15 cellular contexts compared by ENCODE assay signal in the genomic region with DNA sequence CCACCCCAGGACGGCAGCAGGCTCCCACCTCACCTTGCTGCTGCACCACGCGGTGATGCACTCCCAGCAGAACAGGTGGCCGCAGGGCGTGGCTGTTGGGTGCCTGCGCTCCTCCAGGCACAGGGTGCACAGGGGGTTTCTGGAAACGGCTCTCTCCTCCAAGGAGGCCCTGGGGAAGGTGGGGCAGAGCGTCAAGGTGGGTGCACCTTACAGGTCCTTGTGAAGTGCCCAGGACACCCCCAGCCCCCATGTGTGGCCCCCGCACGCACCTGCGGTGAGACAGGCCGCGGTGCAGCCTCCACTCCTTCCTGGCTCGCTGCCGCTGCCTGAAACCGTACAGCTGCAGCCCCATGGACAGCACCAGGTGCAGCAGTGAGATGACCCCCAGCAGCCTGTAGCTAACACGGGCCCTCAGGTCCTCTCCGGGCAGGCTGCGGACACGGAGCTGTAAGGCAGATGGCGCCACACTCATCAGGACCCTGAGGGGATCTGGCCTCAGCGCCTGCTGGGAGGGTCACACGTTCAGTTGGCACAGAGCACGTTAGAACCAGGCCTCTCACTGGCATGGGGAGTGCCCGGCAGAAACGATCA. TPM values are rescaled to one million over a fixed set of nuclear protein-coding genes. Genes with fewer than 3 reads are reported as not detected.
A peak's percentile ranks its signal among the peaks of the same experiment; 100 is the strongest.
DNase-seq lines count a peak whose midpoint lies in the region; ATAC-seq, FAIRE-seq and TF ChIP-seq lines count a peak whose summit lies in the region.
"Had no signal": no experiment of that assay in that cellular context is flagged by ENCODE, and none has a peak within 500 bp of the region (broad histone marks: within the 10 kb centered on the region; RNA-seq: fewer than 3 reads in every experiment).

No MANE protein-coding gene starts in this region.

- H3K4me1 Mint-ChIP-seq in stimulated activated effector memory CD8-positive, alpha-beta T cell treated with anti-CD3 and anti-CD28 coated beads, Interleukin-12 subunit alpha, Interleukin-12 subunit beta, amount 100 ng/mL, for 72 hours, result no peaks in the 10 kb centered on the region

- H3K36me3 Mint-ChIP-seq in stimulated activated effector memory CD8-positive, alpha-beta T cell treated with anti-CD3 and anti-CD28 coated beads, Interleukin-12 subunit alpha, Interleukin-12 subunit beta, amount 100 ng/mL, for 72 hours, result peaks cover 55% of the 10 kb centered on the region

- no peaks in the 10 kb centered on the region for H3K4me1 ChIP-seq in right cardiac atrium (ENCODE audit: control insufficient read depth, insufficient read depth, low read length)
- H3K4me1 ChIP-seq in Panc1 (ENCODE audit: control insufficient read depth, insufficient read depth, low read length), result peaks cover 22% of the 10 kb centered on the region
- peaks cover 13% of the 10 kb centered on the region for H3K4me1 ChIP-seq in endothelial cell of umbilical vein (ENCODE audit: control insufficient read depth, extremely low read depth, insufficient read depth, low read length)
- H3K4me1 ChIP-seq in GM23248 (ENCODE audit: insufficient read depth), result no peaks in the 10 kb centered on the region
- H3K4me1 ChIP-seq in upper lobe of left lung, result peaks cover 3 to 4% (median 3%) of the 10 kb centered on the region in 4 donors

- in situ Hi-C loops in Panc1 (cut with HindIII; ENCODE audit: low pct_unique_long_range_greater_than_20kb, low sequenced_read_pairs) (no loop called here), GM23248 (cut with MboI) (loop anchor here (25.0 kb wide), 1 partner anchor 606 kb away; the partner anchor contains the start of gene ACTRT2)

- intact Hi-C loops in right cardiac atrium (cut with DNase I), result no loop called here
- intact Hi-C loops in cardiac septum (cut with DNase I), result no loop called here
- intact Hi-C loops in Panc1 (cut with micrococcal nuclease; ENCODE audit: unreplicated experiment), result no loop called here
- intact Hi-C loops in endothelial cell of umbilical vein (cut with micrococcal nuclease), result loop anchor here (10.0 kb wide), 1 partner anchor 1218 kb away; the partner anchor contains the start of gene TPRG1L

- no peak for TF ChIP-seq EP300 in upper lobe of left lung (IDR thresholded peaks at IDR 0.05)

- H3K4me2 ChIP-seq in endothelial cell of umbilical vein (ENCODE audit: insufficient read depth, low read length), result no peak overlapping the region
- H3K4me2 ChIP-seq in GM23248 (ENCODE audit: unreplicated experiment), result no peak overlapping the region

- POLR2A ChIA-PET in Panc1 (lab: Charles Lee), result interaction anchor here (0.8 kb wide), 1 partner anchor 14 kb away, joined by 3 read pairs; no protein-coding TSS in a partner anchor
- POLR2A ChIA-PET in endothelial cell of umbilical vein (lab: Charles Lee), result no interaction called here

- H3K9ac ChIP-seq in endothelial cell of umbilical vein (replicated peaks; ENCODE audit: extremely low read depth, insufficient read depth, low read length), result no peak overlapping the region
- no peak overlapping the region for H3K9ac ChIP-seq in GM23248

- H3K9me2 ChIP-seq in GM23248 (ENCODE audit: insufficient read depth), result no peaks in the 10 kb centered on the region

- H3K27me3 ChIP-seq in right cardiac atrium (ENCODE audit: control insufficient read depth, insufficient read depth) (no peaks in the 10 kb centered on the region), Panc1 (ENCODE audit: control insufficient read depth, insufficient read depth, low read length) (no peaks in the 10 kb centered on the region), endothelial cell of umbilical vein (ENCODE audit: control insufficient read depth in 2 of 2, insufficient read depth in 2 of 2, low read length in 2 of 2) (no peaks in the 10 kb centered on the region), GM23248 (replicated peaks; ENCODE audit: insufficient read depth) (no peaks in the 10 kb centered on the region), upper lobe of left lung (no peaks in the 10 kb centered on the region)
- H3K27me3 ChIP-seq: ascending aorta, uterus had no signal

- H3K9me3 Mint-ChIP-seq in stimulated activated effector memory CD8-positive, alpha-beta T cell treated with anti-CD3 and anti-CD28 coated beads, Interleukin-12 subunit alpha, Interleukin-12 subunit beta, amount 100 ng/mL, for 72 hours, result no peaks in the 10 kb centered on the region
- H3K9me3 Mint-ChIP-seq: T-cell had no signal

- no peak; the same call in 1 of the 2 replicates for TF ChIP-seq CTCF in Panc1 (IDR thresholded peaks at IDR 0.05)
- TF ChIP-seq CTCF in endothelial cell of umbilical vein (IDR thresholded peaks at IDR 0.05; ENCODE audit: extremely low read depth in 1 of 2, insufficient read depth in 1 of 2, low read depth in 1 of 2, low read length in 2 of 2), result no peak
- TF ChIP-seq CTCF in upper lobe of left lung (IDR thresholded peaks at IDR 0.05), result no peak

- 76% methylated on average over 26 of the region's 26 CpGs for WGBS in right cardiac atrium
- WGBS in GM23248 (ENCODE audit: low coverage in 1 of 2, low lambda C conversion rate in 2 of 2, missing lambda C conversion rate in 2 of 2), 2 experiments, result 76 to 83% methylated on average over 19 to 23 of the region's 26 CpGs
- WGBS in upper lobe of left lung, 2 donors, result 89 to 91% methylated on average over 7 to 21 of the region's 26 CpGs

- H3K4me3 ChIP-seq in right cardiac atrium (ENCODE audit: low read length) (no peak overlapping the region), Panc1 (ENCODE audit: low read depth in 2 of 2, low read length in 2 of 2) (no peak overlapping the region), endothelial cell of umbilical vein (replicated peaks in 1 of 3; ENCODE audit: insufficient read depth in 1 of 3, low read depth in 1 of 3, low read length in 3 of 3) (no peak overlapping the region), GM23248 (no peak overlapping the region), upper lobe of left lung (no peak overlapping the region)
- H3K4me3 ChIP-seq: ascending aorta, uterus had no signal

- H4K20me1 ChIP-seq in endothelial cell of umbilical vein (replicated peaks; ENCODE audit: control insufficient read depth, extremely low read depth, insufficient read depth, low read length), result no peaks in the 10 kb centered on the region
- H4K20me1 ChIP-seq in GM23248 (ENCODE audit: insufficient read depth), result no peaks in the 10 kb centered on the region

- H3K36me3 ChIP-seq in Panc1 (ENCODE audit: control insufficient read depth, insufficient read depth, low read length) (peaks cover 13% of the 10 kb centered on the region), endothelial cell of umbilical vein (ENCODE audit: control insufficient read depth in 2 of 2, extremely low read depth in 1 of 2, insufficient read depth in 2 of 2, low read length in 2 of 2) (peaks cover 15 to 51% of the 10 kb centered on the region in 2 experiments), GM23248 (ENCODE audit: low read depth) (peaks cover 15% of the 10 kb centered on the region), upper lobe of left lung (peaks cover 21 to 76% (median 58%) of the 10 kb centered on the region in 4 donors)
- H3K36me3 ChIP-seq: uterus had no signal

- CTCF ChIA-PET in Panc1 (lab: Charles Lee) (interaction anchor here (1.2 kb wide), 1 partner anchor 141 kb away, joined by 7 read pairs; no protein-coding TSS in a partner anchor), endothelial cell of umbilical vein (lab: Charles Lee) (interaction anchor here (1.1 to 2.6 kb wide), 4 partner anchors 16 to 211 kb away, joined by 3 to 9 read pairs (median 5); partner anchors contain the start of gene FAAP20)

- BruUV-seq in Panc1 (replicated peaks; lab: Mats Ljungman, UMichigan) (no TSS peak), endothelial cell of umbilical vein (replicated peaks; lab: Mats Ljungman, UMichigan) (no TSS peak)

- DNase-seq in right cardiac atrium (peak in 2 of 3 donors; percentile 55 to 70), cardiac septum (ENCODE audit: low spot score) (no peak), Panc1 (ENCODE audit: low read depth, low spot score) (no peak), endothelial cell of umbilical vein (ENCODE audit: low read depth, low spot score) (no peak), GM23248 (no peak), upper lobe of left lung (no peak)
- no peak for DNase-seq in stimulated activated effector memory CD8-positive, alpha-beta T cell treated with anti-CD3 and anti-CD28 coated beads, Interleukin-12 subunit alpha, Interleukin-12 subunit beta, amount 100 ng/mL, for 72 hours (ENCODE audit: low spot score in 2 of 2)
- DNase-seq: activated CD4-positive, alpha-beta T cell treated with anti-CD3 and anti-CD28 coated beads for 4 hours; effector CD4-positive, alpha-beta T cell; foreskin melanocyte; NCI-H146; T-cell; uterus had no signal

- H3K9me3 ChIP-seq in right cardiac atrium (ENCODE audit: control insufficient read depth, low read length) (no peaks in the 10 kb centered on the region), Panc1 (ENCODE audit: control insufficient read depth, insufficient read depth, low read depth, low read length) (no peaks in the 10 kb centered on the region), endothelial cell of umbilical vein (replicated peaks; ENCODE audit: control insufficient read depth, insufficient read depth, low read length) (no peaks in the 10 kb centered on the region), GM23248 (ENCODE audit: low read depth) (no peaks in the 10 kb centered on the region), upper lobe of left lung (no peaks in the 10 kb centered on the region)
- H3K9me3 ChIP-seq: ascending aorta, uterus had no signal

- no peak overlapping the region for H3K27ac ChIP-seq in right cardiac atrium (ENCODE audit: low read length)
- no peak overlapping the region for H3K27ac ChIP-seq in Panc1 (ENCODE audit: low read length)
- H3K27ac ChIP-seq in endothelial cell of umbilical vein (ENCODE audit: insufficient read depth, low read depth, low read length), result no peak overlapping the region
- H3K27ac ChIP-seq in GM23248, result no peak overlapping the region
- no peak overlapping the region for H3K27ac ChIP-seq in upper lobe of left lung
- H3K27ac ChIP-seq: ascending aorta, uterus had no signal

- H3K4me3 Mint-ChIP-seq in stimulated activated effector memory CD8-positive, alpha-beta T cell treated with anti-CD3 and anti-CD28 coated beads, Interleukin-12 subunit alpha, Interleukin-12 subunit beta, amount 100 ng/mL, for 72 hours, result no peak overlapping the region
- H3K4me3 Mint-ChIP-seq: T-cell had no signal

- peak overlapping the region; percentile 61 for H3K27ac Mint-ChIP-seq in stimulated activated effector memory CD8-positive, alpha-beta T cell treated with anti-CD3 and anti-CD28 coated beads, Interleukin-12 subunit alpha, Interleukin-12 subunit beta, amount 100 ng/mL, for 72 hours

- TF ChIP-seq POLR2A in endothelial cell of umbilical vein (IDR thresholded peaks at IDR 0.05; ENCODE audit: low read depth, low read length), result peak; percentile 29
- no peak for TF ChIP-seq POLR2A in upper lobe of left lung (IDR thresholded peaks at IDR 0.05)

- H3F3A ChIP-seq in GM23248 (ENCODE audit: insufficient read depth), result peaks cover 20% of the 10 kb centered on the region

- FAIRE-seq in endothelial cell of umbilical vein (lab: Jason Lieb, UNC), result no peak

- dilution Hi-C loops in endothelial cell of umbilical vein (cut with MboI; ENCODE audit: extremely low pct_ligation_motif_present, low sequenced_read_pairs), result no loop called here

- H2AFZ ChIP-seq in endothelial cell of umbilical vein (ENCODE audit: low read depth, low read length) (no peak overlapping the region), GM23248 (no peak overlapping the region)

- ATAC-seq in right cardiac atrium (no peak), Panc1 (peak; percentile 57), GM21723 (IDR thresholded peaks at IDR 0.05; ENCODE audit: unreplicated experiment) (no peak), upper lobe of left lung (ENCODE audit: low FRiP score in 2 of 2) (no peak)
- ATAC-seq in stimulated activated effector memory CD8-positive, alpha-beta T cell treated with anti-CD3 and anti-CD28 coated beads, Interleukin-12 subunit alpha, Interleukin-12 subunit beta, amount 100 ng/mL, for 72 hours, result no peak
- ATAC-seq: T-cell had no signal

- H3K79me2 ChIP-seq in endothelial cell of umbilical vein (ENCODE audit: control insufficient read depth, insufficient read depth, low read length) (no peaks in the 10 kb centered on the region), GM23248 (ENCODE audit: insufficient read depth) (peaks cover 37% of the 10 kb centered on the region)

- no peaks in the 10 kb centered on the region for H3K9me1 ChIP-seq in endothelial cell of umbilical vein (replicated peaks; ENCODE audit: control insufficient read depth, extremely low read depth, insufficient read depth, low read length)

RNA-seq across cellular contexts. Expression of gene PEX10, which starts 5.8 kb away (rescaled TPM):
- 10 to 100 TPM; 11.4 to 15.5 (median 13.6) TPM for total RNA-seq in right cardiac atrium
- polyA plus RNA-seq in right cardiac atrium, result 16.0 TPM
- 18.1 TPM for total RNA-seq in cardiac septum
- 49.8 TPM for total RNA-seq in Panc1 (2021; ENCODE audit: unreplicated experiment)
- 69.0 TPM for polyA plus RNA-seq in Panc1 (2012; ENCODE audit: insufficient read length)
- total RNA-seq in endothelial cell of umbilical vein, result 23.0 and 26.7 TPM in 2 replicates
- polyA plus RNA-seq in endothelial cell of umbilical vein, result 25.1 and 31.5 TPM in 2 replicates
- polyA plus RNA-seq in endothelial cell of umbilical vein (2011; cell fraction: cytosol; rRNA removed), result 20.0 and 25.0 TPM in 2 replicates
- 17.1 and 17.6 TPM in 2 replicates for polyA plus RNA-seq in endothelial cell of umbilical vein (2011; cell fraction: nucleus; rRNA removed)
- 15.0 and 16.1 TPM in 2 replicates for polyA plus RNA-seq in endothelial cell of umbilical vein (2012)
- 14.5 and 18.2 TPM in 2 replicates for polyA minus RNA-seq in endothelial cell of umbilical vein
- polyA minus RNA-seq in endothelial cell of umbilical vein (2011; cell fraction: cytosol; rRNA and poly(A)+ RNA removed), result 15.8 TPM
- 9.1 and 13.8 TPM in 2 replicates for polyA minus RNA-seq in endothelial cell of umbilical vein (2011; cell fraction: nucleus; rRNA and poly(A)+ RNA removed)
- 51.3 and 59.1 TPM in 2 replicates for total RNA-seq in GM23248 (2014; rRNA removed; shearing (Covaris generic))
- polyA plus RNA-seq in GM23248 (2016; fragmentation: Nextera tagmentation; extraction: Ambion mirVana), result 24.7 and 29.1 TPM in 2 replicates
- 10 to 100 TPM; 15.7 to 32.1 (median 19.9) TPM for total RNA-seq in upper lobe of left lung

RNA-seq across cellular contexts. Expression of gene RER1, which starts 14.9 kb away (rescaled TPM):
- total RNA-seq in right cardiac atrium, result 10 to 100 TPM; 83.6 to 93.9 (median 89.6) TPM
- 50.3 TPM for polyA plus RNA-seq in right cardiac atrium
- total RNA-seq in cardiac septum, result 81.9 TPM
- total RNA-seq in Panc1 (2021; ENCODE audit: unreplicated experiment), result 235 TPM
- 207 TPM for polyA plus RNA-seq in Panc1 (2012; ENCODE audit: insufficient read length)
- total RNA-seq in endothelial cell of umbilical vein, result 174 and 179 TPM in 2 replicates
- polyA plus RNA-seq in endothelial cell of umbilical vein, result 249 and 292 TPM in 2 replicates
- 172 and 180 TPM in 2 replicates for polyA plus RNA-seq in endothelial cell of umbilical vein (2011; cell fraction: cytosol; rRNA removed)
- 248 and 277 TPM in 2 replicates for polyA plus RNA-seq in endothelial cell of umbilical vein (2011; cell fraction: nucleus; rRNA removed)
- 123 and 155 TPM in 2 replicates for polyA plus RNA-seq in endothelial cell of umbilical vein (2012)
- polyA minus RNA-seq in endothelial cell of umbilical vein, result 283 and 344 TPM in 2 replicates
- 63.2 TPM for polyA minus RNA-seq in endothelial cell of umbilical vein (2011; cell fraction: cytosol; rRNA and poly(A)+ RNA removed)
- polyA minus RNA-seq in endothelial cell of umbilical vein (2011; cell fraction: nucleus; rRNA and poly(A)+ RNA removed), result 42.0 and 63.0 TPM in 2 replicates
- 69.7 and 135 TPM in 2 replicates for total RNA-seq in GM23248 (2014; rRNA removed; shearing (Covaris generic))
- polyA plus RNA-seq in GM23248 (2016; fragmentation: Nextera tagmentation; extraction: Ambion mirVana), result 328 and 331 TPM in 2 replicates
- total RNA-seq in upper lobe of left lung, result 100 to 1,000 TPM in 2 of 6 donors, 10 to 100 TPM in 4; 48.2 to 133 (median 61.1) TPM

RNA-seq across cellular contexts. Expression of gene MORN1, which starts 15.2 kb away (rescaled TPM):
- 1 to 10 TPM; 3.2 to 5.1 (median 4.2) TPM for total RNA-seq in right cardiac atrium
- polyA plus RNA-seq in right cardiac atrium, result 4.1 TPM
- total RNA-seq in cardiac septum, result 3.6 TPM
- total RNA-seq in Panc1 (2021; ENCODE audit: unreplicated experiment), result 21.3 TPM
- 13.2 TPM for polyA plus RNA-seq in Panc1 (2012; ENCODE audit: insufficient read length)
- total RNA-seq in endothelial cell of umbilical vein, result 6.4 and 6.5 TPM in 2 replicates
- polyA plus RNA-seq in endothelial cell of umbilical vein, result 3.1 and 4.3 TPM in 2 replicates
- polyA plus RNA-seq in endothelial cell of umbilical vein (2011; cell fraction: cytosol; rRNA removed), result 2.6 and 3.0 TPM in 2 replicates
- 9.5 and 10.2 TPM in 2 replicates for polyA plus RNA-seq in endothelial cell of umbilical vein (2011; cell fraction: nucleus; rRNA removed)
- 1.9 and 2.6 TPM in 2 replicates for polyA plus RNA-seq in endothelial cell of umbilical vein (2012)
- 4.0 and 6.7 TPM in 2 replicates for polyA minus RNA-seq in endothelial cell of umbilical vein
- 11.6 TPM for polyA minus RNA-seq in endothelial cell of umbilical vein (2011; cell fraction: cytosol; rRNA and poly(A)+ RNA removed)
- 6.7 and 7.6 TPM in 2 replicates for polyA minus RNA-seq in endothelial cell of umbilical vein (2011; cell fraction: nucleus; rRNA and poly(A)+ RNA removed)
- total RNA-seq in GM23248 (2014; rRNA removed; shearing (Covaris generic)), result 6.3 and 8.8 TPM in 2 replicates
- 5.5 and 7.2 TPM in 2 replicates for polyA plus RNA-seq in GM23248 (2016; fragmentation: Nextera tagmentation; extraction: Ambion mirVana)
- 10 to 100 TPM in 4 of 6 donors, 1 to 10 TPM in 2; 8.5 to 23.4 (median 14.6) TPM for total RNA-seq in upper lobe of left lung

Comparison
In these comparisons a context has a peak if more than half of its experiments do, and no peak if none do; other contexts are left out.
1. DNase-seq: peak in right cardiac atrium (2 of 3); none in cardiac septum (single experiment), Panc1 (single experiment), endothelial cell of umbilical vein (single experiment), stimulated activated effector memory CD8-positive, alpha-beta T cell treated with anti-CD3 and anti-CD28 coated beads, Interleukin-12 subunit alpha, Interleukin-12 subunit beta, amount 100 ng/mL, for 72 hours (0 of 2), GM23248 (single experiment) and upper lobe of left lung (0 of 2).